In genomic region chr3:182739619-182740018, GRCh38 we compare ENCODE assay signal across 1 cellular context.
TF ChIP-seq lines count a peak whose summit lies in the region.

No MANE protein-coding gene starts in this region.

TF ChIP-seq in GM12878, 131 proteins besides CTCF, POLR2A, EP300 and RAD21 (continued from another document):
- TF ChIP-seq ZBTB40 (IDR thresholded peaks at IDR 0.05; ENCODE audit: borderline replicate concordance), result no peak
- TF ChIP-seq REST (IDR thresholded peaks at IDR 0.05; ENCODE audit: low read depth, low read length), result no peak
- TF ChIP-seq ZBED1 (IDR thresholded peaks at IDR 0.05; ENCODE audit: borderline replicate concordance), result no peak
- TF ChIP-seq BACH1 (IDR thresholded peaks at IDR 0.05; ENCODE audit: borderline replicate concordance), result no peak
- TF ChIP-seq NBN (IDR thresholded peaks at IDR 0.05), result no peak
- TF ChIP-seq CHD2 (IDR thresholded peaks at IDR 0.05; ENCODE audit: borderline replicate concordance, low read depth, low read length), result no peak
